In the genomic region with DNA sequence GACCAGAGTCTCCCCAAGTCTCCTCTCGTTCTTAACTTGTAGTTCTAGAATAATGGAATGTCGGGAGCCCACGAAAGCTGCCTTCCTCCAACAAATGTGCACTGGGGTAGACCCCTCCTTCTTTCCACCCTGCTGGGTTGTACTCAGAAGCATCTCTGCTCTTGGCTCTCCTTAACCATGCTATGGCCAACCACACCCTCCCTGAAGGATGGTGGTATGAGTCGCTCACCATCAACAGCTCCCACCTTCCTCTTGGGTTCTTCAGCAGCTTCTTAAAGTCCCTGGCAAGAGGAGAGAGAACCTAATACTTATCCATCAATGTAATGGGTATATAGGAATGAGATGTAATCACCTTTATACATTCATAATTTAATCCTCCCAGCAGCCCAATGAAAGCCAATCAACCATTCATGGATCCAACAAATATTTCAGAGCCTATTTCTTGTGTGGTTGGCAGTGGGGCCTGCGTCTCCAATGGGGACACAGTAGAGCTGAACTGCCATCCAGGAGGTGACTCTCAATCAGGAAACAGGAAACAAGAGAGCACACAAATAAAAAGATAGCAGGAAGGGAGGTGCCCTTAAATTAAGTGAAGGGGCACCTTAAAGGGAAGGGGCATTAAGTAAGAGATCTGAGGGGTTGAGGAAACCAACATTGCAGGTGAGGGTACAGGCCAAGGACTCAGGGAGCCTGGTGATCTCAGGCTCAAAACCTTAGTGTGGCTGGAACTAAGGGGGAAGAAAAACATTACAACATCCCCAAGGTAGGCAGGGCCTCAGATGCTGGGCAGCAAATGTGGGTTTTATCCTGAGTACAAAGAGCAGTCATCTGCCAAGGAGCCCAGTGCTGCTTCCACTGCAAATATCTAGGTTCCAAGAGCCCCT, we compare ENCODE assay signal across 27 cellular contexts.
DNase-seq lines count a peak whose midpoint lies in the region; ATAC-seq and TF ChIP-seq lines count a peak whose summit lies in the region.
"Had no signal": no experiment of that assay in that cellular context is flagged by ENCODE, and none has a peak within 500 bp of the region (broad histone marks: within the 10 kb centered on the region; RNA-seq: fewer than 3 reads in every experiment).

No MANE protein-coding gene starts in this region.

- H3K27ac Mint-ChIP-seq in CD4-positive, alpha-beta memory T cell, result peak overlapping the region in 3 of 7 donors; percentile 15 to 76 (median 42)
- H3K27ac Mint-ChIP-seq in T-cell, result peak overlapping the region; percentile 68 to 72
- H3K27ac Mint-ChIP-seq: neural progenitor cell; stimulated activated naive CD8-positive, alpha-beta T cell treated with anti-CD3 and anti-CD28 coated beads, Interleukin-15, Interleukin-2, amounts not matched to agents 100 ng/mL and 50 ng/mL, for 24 hours had no signal

- DNase-seq in CD4-positive, alpha-beta memory T cell, result no peak
- DNase-seq in T-cell, result no peak
- DNase-seq in lower lobe of right lung, result no peak
- DNase-seq in NCI-H2107 (lab: John Stamatoyannopoulos, UW), result no peak
- DNase-seq: activated CD4-positive, CD25-positive, alpha-beta regulatory T cell; activated CD8-positive, alpha-beta memory T cell treated with anti-CD3 and anti-CD28 coated beads for 24 hours; activated gamma-delta T cell; activated T-cell treated with anti-CD3 and anti-CD28 coated beads, Interleukin-2, amount 50 U/mL, for 1 hour; amygdala; EL; NCI-H1048; NCI-H1694 treated with DMSO at 0.1 percent for 48 hours; NCI-H2171 treated with DMSO at 0.1 percent for 48 hours; NCI-H524 treated with DMSO at 0.1 percent for 48 hours; NK-92 treated with Interleukin-12 subunit alpha and Interleukin-12 subunit beta, amount 100 ng/mL, for 24 hours; sigmoid colon; stimulated activated CD4-positive, alpha-beta T cell treated with anti-CD3 and anti-CD28 coated beads, Interleukin-15, amount 100 ng/mL, for 24 hours had no signal

- POLR2A ChIA-PET in CD4-positive, alpha-beta memory T cell (lab: Charles Lee; ENCODE audit: partially characterized antibody), result interaction anchor here (0.8 to 0.9 kb wide), 2 partner anchors 64 to 66 kb away, joined by 3 read pairs; a partner anchor contains a TSS
- POLR2A ChIA-PET in T-cell (lab: Charles Lee), result no interaction called here

- intact Hi-C loops in CD4-positive, alpha-beta memory T cell (cut with micrococcal nuclease), result no loop called here
- intact Hi-C loops in lower lobe of right lung (cut with DNase I), result no loop called here

- peaks cover 0 to 2% of the 10 kb centered on the region in 2 donors for H3K27me3 Mint-ChIP-seq in CD4-positive, alpha-beta memory T cell
- H3K27me3 Mint-ChIP-seq in T-cell, result peaks cover 1 to 2% of the 10 kb centered on the region in 2 donors

- no peak overlapping the region for H3K27ac ChIP-seq in BLaER1 treated with 17β-estradiol and CSF1 and Interleukin-3, amounts not matched to agents 10 nM and 100 nM
- H3K27ac ChIP-seq in CD4-positive, alpha-beta memory T cell (ENCODE audit: low read depth, low read length), result no peak overlapping the region
- H3K27ac ChIP-seq in lower lobe of right lung, result no peak overlapping the region
- H3K27ac ChIP-seq: KMS-11, neural progenitor cell, sigmoid colon, SJSA1, tibial nerve had no signal

- no peak overlapping the region for H3K9ac ChIP-seq in BLaER1 treated with 17β-estradiol and CSF1 and Interleukin-3, amounts not matched to agents 10 nM and 100 nM
- H3K9ac ChIP-seq: KMS-11, neural progenitor cell had no signal

- CTCF ChIA-PET in CD4-positive, alpha-beta memory T cell (lab: Charles Lee; ENCODE audit: partially characterized antibody), result interaction anchor here (0.8 to 1.6 kb wide), 4 partner anchors 10 to 396 kb away, joined by 3 to 4 read pairs (median 3); no protein-coding TSS in a partner anchor
- CTCF ChIA-PET in T-cell (lab: Charles Lee), result no interaction called here

- peaks cover 21 to 28% (median 22%) of the 10 kb centered on the region in 4 donors for H3K4me1 Mint-ChIP-seq in CD4-positive, alpha-beta memory T cell
- peaks cover 24 to 32% (median 26%) of the 10 kb centered on the region in 3 donors for H3K4me1 Mint-ChIP-seq in T-cell

- no peaks in the 10 kb centered on the region for H3K9me3 Mint-ChIP-seq in CD4-positive, alpha-beta memory T cell
- H3K9me3 Mint-ChIP-seq in T-cell, result no peaks in the 10 kb centered on the region
- H3K9me3 Mint-ChIP-seq: neural progenitor cell; stimulated activated naive CD8-positive, alpha-beta T cell treated with anti-CD3 and anti-CD28 coated beads, Interleukin-15, Interleukin-2, amounts not matched to agents 100 ng/mL and 50 ng/mL, for 24 hours had no signal

- H3K36me3 ChIP-seq in BLaER1 treated with 17β-estradiol and CSF1 and Interleukin-3, amounts not matched to agents 10 nM and 100 nM, result peaks cover 0 to 11% (median 0%) of the 10 kb centered on the region in 11 experiments; a peak in 3 of 22 replicates
- no peaks in the 10 kb centered on the region for H3K36me3 ChIP-seq in CD4-positive, alpha-beta memory T cell (ENCODE audit: insufficient read depth, low read length)
- H3K36me3 ChIP-seq in lower lobe of right lung, result no peaks in the 10 kb centered on the region
- H3K36me3 ChIP-seq: neural progenitor cell, sigmoid colon, SJSA1, tibial nerve had no signal

- H3K36me3 Mint-ChIP-seq in CD4-positive, alpha-beta memory T cell, result no peaks in the 10 kb centered on the region
- H3K36me3 Mint-ChIP-seq in T-cell, result no peaks in the 10 kb centered on the region
- H3K36me3 Mint-ChIP-seq: CD14-positive monocyte, neural progenitor cell had no signal

- ATAC-seq in T-cell (replicated peaks in 1 of 4) (no peak), esophagus mucosa (peak; percentile 30), HG03159 (IDR thresholded peaks at IDR 0.05; ENCODE audit: unreplicated experiment) (no peak), lower lobe of right lung (no peak)
- ATAC-seq: HCT116 had no signal

- H3K4me3 Mint-ChIP-seq in CD4-positive, alpha-beta memory T cell, result peak overlapping the region in 5 of 8 donors; percentile 14 to 53 (median 36)
- no peak overlapping the region for H3K4me3 Mint-ChIP-seq in T-cell
- H3K4me3 Mint-ChIP-seq: CD14-positive monocyte; neural progenitor cell; stimulated activated naive CD8-positive, alpha-beta T cell treated with anti-CD3 and anti-CD28 coated beads, Interleukin-15, Interleukin-2, amounts not matched to agents 100 ng/mL and 50 ng/mL, for 24 hours had no signal

- H4K20me1 ChIP-seq in BLaER1 treated with 17β-estradiol and CSF1 and Interleukin-3, amounts not matched to agents 10 nM and 100 nM, result no peaks in the 10 kb centered on the region

- no peak overlapping the region for H3K4me3 ChIP-seq in BLaER1 treated with 17β-estradiol and CSF1 and Interleukin-3, amounts not matched to agents 10 nM and 100 nM
- H3K4me3 ChIP-seq in CD4-positive, alpha-beta memory T cell (ENCODE audit: low read length in 2 of 2), result no peak overlapping the region
- no peak overlapping the region for H3K4me3 ChIP-seq in lower lobe of right lung
- H3K4me3 ChIP-seq: neural progenitor cell, sigmoid colon, SJSA1, tibial nerve had no signal

- TF ChIP-seq CTCF in lower lobe of right lung (IDR thresholded peaks at IDR 0.05), result no peak

- peaks cover 28 to 41% (median 32%) of the 10 kb centered on the region in 11 experiments for H3K9me3 ChIP-seq in BLaER1 treated with 17β-estradiol and CSF1 and Interleukin-3, amounts not matched to agents 10 nM and 100 nM (replicated peaks in 1 of 11)
- H3K9me3 ChIP-seq in CD4-positive, alpha-beta memory T cell (ENCODE audit: control insufficient read depth in 1 of 2, low read length in 2 of 2), result no peaks in the 10 kb centered on the region
- H3K9me3 ChIP-seq in lower lobe of right lung, result no peaks in the 10 kb centered on the region
- H3K9me3 ChIP-seq: sigmoid colon, SJSA1, tibial nerve had no signal

- no peaks in the 10 kb centered on the region for H3K27me3 ChIP-seq in BLaER1 treated with 17β-estradiol and CSF1 and Interleukin-3, amounts not matched to agents 10 nM and 100 nM
- H3K27me3 ChIP-seq in CD4-positive, alpha-beta memory T cell (ENCODE audit: insufficient read depth, low read length), result no peaks in the 10 kb centered on the region
- no peaks in the 10 kb centered on the region for H3K27me3 ChIP-seq in lower lobe of right lung (ENCODE audit: low read depth)
- H3K27me3 ChIP-seq: neural progenitor cell, sigmoid colon, SJSA1, tibial nerve had no signal

- peaks cover 0 to 39% (median 28%) of the 10 kb centered on the region in 10 experiments; a peak in 16 of 20 replicates for H3K4me1 ChIP-seq in BLaER1 treated with 17β-estradiol and CSF1 and Interleukin-3, amounts not matched to agents 10 nM and 100 nM
- H3K4me1 ChIP-seq in CD4-positive, alpha-beta memory T cell (ENCODE audit: insufficient read depth, low read length), result peaks cover 23% of the 10 kb centered on the region
- H3K4me1 ChIP-seq in lower lobe of right lung, result no peaks in the 10 kb centered on the region
- H3K4me1 ChIP-seq: sigmoid colon had no signal

- H3K4me2 ChIP-seq in BLaER1 treated with 17β-estradiol and CSF1 and Interleukin-3, amounts not matched to agents 10 nM and 100 nM, result peak overlapping the region in 7 of 11 experiments; percentile 9 to 56 (median 26); a peak in 8 of 22 replicates
- H3K4me2 ChIP-seq: KMS-11, neural progenitor cell had no signal

Comparison
In these comparisons a context has a peak if more than half of its experiments do, and no peak if none do; other contexts are left out.
1. H3K4me3 Mint-ChIP-seq: peak in CD4-positive, alpha-beta memory T cell (5 of 8); none in T-cell (0 of 3).